In the genomic region with DNA sequence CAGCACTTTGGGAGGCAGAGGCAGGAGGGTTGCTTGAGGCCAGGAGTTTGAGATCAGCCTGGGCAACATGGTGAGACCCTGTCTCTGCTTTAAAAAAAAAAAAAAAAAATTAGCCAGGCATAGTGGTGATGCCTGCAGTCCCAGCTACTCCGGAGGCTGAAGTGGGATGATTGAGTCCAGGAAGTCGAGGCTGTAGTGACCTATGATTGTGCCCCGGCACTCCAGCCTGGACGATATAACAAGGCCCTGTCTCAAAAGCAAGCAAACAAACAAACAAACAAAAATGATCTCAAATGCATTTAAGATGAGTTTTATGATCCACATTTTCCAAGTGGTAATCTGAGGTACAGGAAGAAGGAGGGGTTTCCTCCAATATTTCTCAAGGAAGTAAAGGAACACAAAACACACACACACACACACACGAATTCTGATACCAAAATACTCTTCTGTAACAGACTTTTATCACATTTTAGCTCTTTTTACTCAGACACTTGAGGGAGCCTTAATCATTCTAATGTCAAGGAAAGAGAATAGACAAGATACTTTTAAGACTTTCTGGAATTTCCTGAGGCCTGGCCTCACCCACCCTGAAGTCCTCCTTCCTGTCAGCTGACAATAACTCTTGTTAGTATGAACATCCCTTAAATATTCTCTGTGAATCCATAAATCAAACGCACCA, we compare ENCODE assay signal across 12 cellular contexts. TPM values are rescaled to one million over a fixed set of nuclear protein-coding genes. Genes with fewer than 3 reads are reported as not detected.
DNase-seq lines count a peak whose midpoint lies in the region; ATAC-seq and TF ChIP-seq lines count a peak whose summit lies in the region.
"Had no signal": no experiment of that assay in that cellular context is flagged by ENCODE, and none has a peak within 500 bp of the region (broad histone marks: within the 10 kb centered on the region; RNA-seq: fewer than 3 reads in every experiment).

No MANE protein-coding gene starts in this region.

- no peak for TF ChIP-seq POLR2A in heart left ventricle (IDR thresholded peaks at IDR 0.05)

- intact Hi-C loops in heart left ventricle (cut with DNase I): loop anchor here in 3 of 10 donors (5.0 kb wide), 2 partner anchors 71 to 101 kb away; partner anchors contain the start of gene LIMA1 (in 1 of the 3)

- peaks cover 39% of the 10 kb centered on the region for H3K4me1 Mint-ChIP-seq in activated CD8-positive, alpha-beta T cell treated with anti-CD3 and anti-CD28 coated beads, Interleukin-2, amount 10 ng/mL, durations not matched to agents 7 days and 5 days (ENCODE audit: low read depth)

- H3K36me3 ChIP-seq in HEK293 (ENCODE audit: control insufficient read depth in 2 of 2, insufficient read depth in 1 of 2, low read length in 2 of 2) (peaks cover 0 to 5% of the 10 kb centered on the region in 2 experiments; a peak in 1 of 3 replicates), heart left ventricle (peaks cover 0 to 36% (median 8%) of the 10 kb centered on the region in 9 donors)
- H3K36me3 ChIP-seq: ovary had no signal

- H3K27ac Mint-ChIP-seq in activated CD8-positive, alpha-beta T cell treated with anti-CD3 and anti-CD28 coated beads, Interleukin-2, amount 10 ng/mL, durations not matched to agents 7 days and 5 days: peak overlapping the region; percentile 85

- POLR2A ChIA-PET in HEK293 (lab: Yijun Ruan, JAX): interaction anchor here (0.8 to 1.2 kb wide), 2 partner anchors 11 to 103 kb away, joined by 3 read pairs; no protein-coding TSS in a partner anchor
- POLR2A ChIA-PET in activated CD8-positive, alpha-beta T cell treated with anti-CD3 and anti-CD28 coated beads, Interleukin-2, amount 10 ng/mL, durations not matched to agents 7 days and 5 days (lab: Charles Lee): interaction anchor here (2.7 kb wide), 1 partner anchor 11 kb away, joined by 14 read pairs; no protein-coding TSS in a partner anchor

- H3K36me3 Mint-ChIP-seq in activated CD8-positive, alpha-beta T cell treated with anti-CD3 and anti-CD28 coated beads, Interleukin-2, amount 10 ng/mL, durations not matched to agents 7 days and 5 days (ENCODE audit: low read depth): peaks cover 12% of the 10 kb centered on the region

- no peak for DNase-seq in activated CD8-positive, alpha-beta T cell treated with anti-CD3 and anti-CD28 coated beads, Interleukin-2, amount 10 ng/mL, durations not matched to agents 7 days and 5 days
- DNase-seq in heart left ventricle (no peak), iPS-NIHi7 (ENCODE audit: extremely low spot score) (no peak), midbrain (lab: John Stamatoyannopoulos, UW) (no peak), NCI-H2029 (lab: John Stamatoyannopoulos, UW) (no peak)
- no peak for DNase-seq in activated CD4-positive, alpha-beta T cell treated with anti-CD3 and anti-CD28 coated beads for 4 hours
- DNase-seq: NCI-H1436, ovary had no signal

- no peaks in the 10 kb centered on the region for H3K9me3 ChIP-seq in HEK293 (ENCODE audit: control insufficient read depth, insufficient read depth, low read depth, low read length)
- H3K9me3 ChIP-seq in heart left ventricle: no peaks in the 10 kb centered on the region
- H3K9me3 ChIP-seq: ovary had no signal

- H3K4me3 ChIP-seq in HEK293 (ENCODE audit: low read depth, low read length): no peak overlapping the region
- peak overlapping the region in 1 of 12 donors; percentile 26 for H3K4me3 ChIP-seq in heart left ventricle
- H3K4me3 ChIP-seq in skin epidermis: no peak overlapping the region
- H3K4me3 ChIP-seq: ovary had no signal

- WGBS in heart left ventricle, 4 donors: 37 to 61% (median 47%) methylated on average over 6 of the region's 6 CpGs

- ATAC-seq in activated CD8-positive, alpha-beta T cell treated with anti-CD3 and anti-CD28 coated beads, Interleukin-2, amount 10 ng/mL, durations not matched to agents 7 days and 5 days: peak; percentile 39
- ATAC-seq in heart left ventricle: peak in 3 of 4 donors; percentile 27 to 79 (median 64)
- ATAC-seq: activated CD4-positive, CD25-positive, alpha-beta regulatory T cell treated with anti-CD3 and anti-CD28 coated beads, Interleukin-2, amount 50 U/mL, for 24 hours; esophagus mucosa had no signal

- H3K4me3 Mint-ChIP-seq in activated CD8-positive, alpha-beta T cell treated with anti-CD3 and anti-CD28 coated beads, Interleukin-2, amount 10 ng/mL, durations not matched to agents 7 days and 5 days: peak overlapping the region; percentile 32

- no peaks in the 10 kb centered on the region for H3K27me3 ChIP-seq in heart left ventricle
- H3K27me3 ChIP-seq: ovary had no signal

- H3K27ac ChIP-seq in HEK293 (ENCODE audit: extremely low read depth, low read depth, low read length) (no peak overlapping the region; the same call in 1 of the 2 replicates), heart left ventricle (peak overlapping the region; percentile 19 to 83 (median 70)), skin epidermis (peak overlapping the region in 19 of 21 experiments; percentile 22 to 80 (median 64))
- H3K27ac ChIP-seq: ovary had no signal

- H3K27me3 Mint-ChIP-seq in activated CD8-positive, alpha-beta T cell treated with anti-CD3 and anti-CD28 coated beads, Interleukin-2, amount 10 ng/mL, durations not matched to agents 7 days and 5 days (ENCODE audit: low read depth): no peaks in the 10 kb centered on the region

- H3K4me1 ChIP-seq in HEK293 (ENCODE audit: control insufficient read depth, insufficient read depth, low read length) (0 out of 2 replicates have a peak, but pooled peaks cover 2% of the 10 kb centered on the region), heart left ventricle (peaks cover 0 to 32% (median 13%) of the 10 kb centered on the region in 12 donors)

- H3K9me3 Mint-ChIP-seq in activated CD8-positive, alpha-beta T cell treated with anti-CD3 and anti-CD28 coated beads, Interleukin-2, amount 10 ng/mL, durations not matched to agents 7 days and 5 days (ENCODE audit: insufficient read depth): no peaks in the 10 kb centered on the region

- CTCF ChIA-PET in HEK293 (lab: Yijun Ruan, JAX): interaction anchor here (0.6 to 2.6 kb wide), 9 partner anchors 10 to 655 kb away, joined by 3 to 12 read pairs (median 4); no protein-coding TSS in a partner anchor
- CTCF ChIA-PET in activated CD8-positive, alpha-beta T cell treated with anti-CD3 and anti-CD28 coated beads, Interleukin-2, amount 10 ng/mL, durations not matched to agents 7 days and 5 days (lab: Charles Lee): interaction anchor here (0.8 to 4.0 kb wide), 10 partner anchors 8 to 244 kb away, joined by 3 to 34 read pairs (median 4); partner anchors contain the start of genes COX14 and LIMA1

- TF ChIP-seq CTCF in HEK293 (tag by site-specific recombination; IDR thresholded peaks at IDR 0.05) (no peak), heart left ventricle (IDR thresholded peaks at IDR 0.05) (peak in 4 of 12 donors; percentile 8 to 35 (median 28))

TF ChIP-seq in HEK293, 187 proteins besides CTCF, POLR2A, EP300 and RAD21 (continues in another document):
- TF ChIP-seq, protein P1, sequence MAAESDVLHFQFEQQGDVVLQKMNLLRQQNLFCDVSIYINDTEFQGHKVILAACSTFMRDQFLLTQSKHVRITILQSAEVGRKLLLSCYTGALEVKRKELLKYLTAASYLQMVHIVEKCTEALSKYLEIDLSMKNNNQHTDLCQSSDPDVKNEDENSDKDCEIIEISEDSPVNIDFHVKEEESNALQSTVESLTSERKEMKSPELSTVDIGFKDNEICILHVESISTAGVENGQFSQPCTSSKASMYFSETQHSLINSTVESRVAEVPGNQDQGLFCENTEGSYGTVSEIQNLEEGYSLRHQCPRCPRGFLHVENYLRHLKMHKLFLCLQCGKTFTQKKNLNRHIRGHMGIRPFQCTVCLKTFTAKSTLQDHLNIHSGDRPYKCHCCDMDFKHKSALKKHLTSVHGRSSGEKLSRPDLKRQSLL (tag by site-specific recombination; IDR thresholded peaks at IDR 0.05): peak; percentile 60; the same call in 1 of the 2 replicates
- TF ChIP-seq, protein P2, sequence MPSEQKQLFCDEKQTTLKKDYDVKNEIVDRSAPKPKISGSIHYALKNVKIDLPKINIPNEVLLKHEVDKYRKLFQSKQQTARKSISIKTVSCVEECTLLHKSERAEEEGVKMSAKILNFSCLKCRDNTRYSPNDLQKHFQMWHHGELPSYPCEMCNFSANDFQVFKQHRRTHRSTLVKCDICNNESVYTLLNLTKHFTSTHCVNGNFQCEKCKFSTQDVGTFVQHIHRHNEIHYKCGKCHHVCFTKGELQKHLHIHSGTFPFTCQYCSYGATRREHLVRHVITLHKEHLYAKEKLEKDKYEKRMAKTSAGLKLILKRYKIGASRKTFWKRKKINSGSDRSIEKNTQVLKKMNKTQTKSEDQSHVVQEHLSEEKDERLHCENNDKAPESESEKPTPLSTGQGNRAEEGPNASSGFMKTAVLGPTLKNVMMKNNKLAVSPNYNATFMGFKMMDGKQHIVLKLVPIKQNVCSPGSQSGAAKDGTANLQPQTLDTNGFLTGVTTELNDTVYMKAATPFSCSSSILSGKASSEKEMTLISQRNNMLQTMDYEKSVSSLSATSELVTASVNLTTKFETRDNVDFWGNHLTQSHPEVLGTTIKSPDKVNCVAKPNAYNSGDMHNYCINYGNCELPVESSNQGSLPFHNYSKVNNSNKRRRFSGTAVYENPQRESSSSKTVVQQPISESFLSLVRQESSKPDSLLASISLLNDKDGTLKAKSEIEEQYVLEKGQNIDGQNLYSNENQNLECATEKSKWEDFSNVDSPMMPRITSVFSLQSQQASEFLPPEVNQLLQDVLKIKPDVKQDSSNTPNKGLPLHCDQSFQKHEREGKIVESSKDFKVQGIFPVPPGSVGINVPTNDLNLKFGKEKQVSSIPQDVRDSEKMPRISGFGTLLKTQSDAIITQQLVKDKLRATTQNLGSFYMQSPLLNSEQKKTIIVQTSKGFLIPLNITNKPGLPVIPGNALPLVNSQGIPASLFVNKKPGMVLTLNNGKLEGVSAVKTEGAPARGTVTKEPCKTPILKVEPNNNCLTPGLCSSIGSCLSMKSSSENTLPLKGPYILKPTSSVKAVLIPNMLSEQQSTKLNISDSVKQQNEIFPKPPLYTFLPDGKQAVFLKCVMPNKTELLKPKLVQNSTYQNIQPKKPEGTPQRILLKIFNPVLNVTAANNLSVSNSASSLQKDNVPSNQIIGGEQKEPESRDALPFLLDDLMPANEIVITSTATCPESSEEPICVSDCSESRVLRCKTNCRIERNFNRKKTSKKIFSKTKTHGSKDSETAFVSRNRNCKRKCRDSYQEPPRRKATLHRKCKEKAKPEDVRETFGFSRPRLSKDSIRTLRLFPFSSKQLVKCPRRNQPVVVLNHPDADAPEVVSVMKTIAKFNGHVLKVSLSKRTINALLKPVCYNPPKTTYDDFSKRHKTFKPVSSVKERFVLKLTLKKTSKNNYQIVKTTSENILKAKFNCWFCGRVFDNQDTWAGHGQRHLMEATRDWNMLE (tag by site-specific recombination; conservative IDR thresholded peaks at IDR 0.05; ENCODE audit: low read depth): no peak
- no peak for TF ChIP-seq BCL11B (tag by site-specific recombination; IDR thresholded peaks at IDR 0.05; ENCODE audit: low read depth)

RNA-seq across cellular contexts. Expression of gene CERS5, which starts 44.4 kb away (rescaled TPM):
- 10 to 100 TPM; 38.7 to 40.6 TPM for total RNA-seq in activated CD8-positive, alpha-beta T cell treated with anti-CD3 and anti-CD28 coated beads, Interleukin-2, amount 10 ng/mL, durations not matched to agents 7 days and 5 days
- total RNA-seq in heart left ventricle: 10 to 100 TPM in 4 of 9 donors, 1 to 10 TPM in 5; 6.8 to 28.4 (median 9.3) TPM
- 10 to 100 TPM; 12.6 to 21.6 TPM for polyA plus RNA-seq in heart left ventricle
